ENCODE assay signal across 8 cellular contexts in the genomic region with DNA sequence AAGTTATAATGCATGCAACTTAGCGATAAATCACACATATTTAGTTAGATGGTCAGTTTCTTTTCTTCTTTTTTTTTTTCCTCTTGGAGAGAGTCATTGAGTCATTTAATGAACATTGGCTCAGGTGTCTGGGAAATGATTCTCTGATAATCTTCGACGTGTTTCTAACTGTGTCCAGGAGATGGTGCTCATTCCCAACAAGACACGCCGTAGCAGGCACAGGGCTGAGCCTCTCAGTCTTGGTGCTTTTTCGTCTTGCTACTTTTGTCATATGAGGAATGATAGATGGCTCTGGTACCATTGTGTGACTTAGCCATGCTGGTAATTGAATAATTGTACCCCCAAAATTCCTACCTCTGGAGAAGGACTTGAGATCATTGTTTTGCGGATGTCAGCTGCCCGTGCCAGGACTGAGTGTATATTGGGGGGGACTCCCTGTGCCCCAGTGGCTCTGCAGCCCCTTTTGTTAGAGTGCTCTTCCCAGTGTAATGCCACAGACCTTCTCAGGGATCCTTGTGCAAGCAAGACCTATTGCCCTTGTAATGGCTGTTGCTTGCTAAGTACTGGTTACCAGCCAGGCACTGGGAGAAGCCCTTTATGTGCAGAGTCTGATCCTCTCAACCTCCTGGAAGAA.
DNase-seq lines count a peak whose midpoint lies in the region; ATAC-seq, FAIRE-seq and TF ChIP-seq lines count a peak whose summit lies in the region.

No MANE protein-coding gene starts in this region.

- peak; percentile 4 for DNase-seq in activated naive CD8-positive, alpha-beta T cell treated with anti-CD3 and anti-CD28 coated beads, Interleukin-2, amount 50 U/mL, for 24 hours
- no peak for DNase-seq in activated naive CD8-positive, alpha-beta T cell treated with anti-CD3 and anti-CD28 coated beads for 36 hours
- DNase-seq in H54 (ENCODE audit: insufficient read length, low spot score) (no peak), LoVo (ENCODE audit: low spot score) (peak; percentile 49), RWPE2 (ENCODE audit: low spot score) (no peak), fibroblast of lung (ENCODE audit: low read depth in 2 of 2) (peak; percentile 51 to 64), cortex of kidney (lab: John Stamatoyannopoulos, UW) (no peak)

- no peak overlapping the region for H3K4me3 ChIP-seq in RWPE2 (ENCODE audit: severe bottlenecking)
- no peak overlapping the region for H3K4me3 ChIP-seq in fibroblast of lung (replicated peaks in 1 of 4; ENCODE audit: control extremely low read depth in 1 of 4, insufficient read depth in 1 of 4, low read depth in 3 of 4, low read length in 4 of 4)

- H3K4me1 Mint-ChIP-seq in activated naive CD8-positive, alpha-beta T cell treated with anti-CD3 and anti-CD28 coated beads, Interleukin-2, amount 50 U/mL, for 24 hours = no peaks in the 10 kb centered on the region
- H3K4me1 Mint-ChIP-seq in activated naive CD8-positive, alpha-beta T cell treated with anti-CD3 and anti-CD28 coated beads for 36 hours = no peaks in the 10 kb centered on the region
- peaks cover 11% of the 10 kb centered on the region for H3K4me1 Mint-ChIP-seq in nephron

- no peak overlapping the region for H3K27ac Mint-ChIP-seq in activated naive CD8-positive, alpha-beta T cell treated with anti-CD3 and anti-CD28 coated beads, Interleukin-2, amount 50 U/mL, for 24 hours
- no peak overlapping the region for H3K27ac Mint-ChIP-seq in activated naive CD8-positive, alpha-beta T cell treated with anti-CD3 and anti-CD28 coated beads for 36 hours
- peak overlapping the region in 1 of 3 experiments; percentile 17 for H3K27ac Mint-ChIP-seq in nephron

- peak; percentile 74 for FAIRE-seq in H54 (lab: Jason Lieb, UNC)

- H3K27me3 ChIP-seq in RWPE2 (ENCODE audit: insufficient read depth, poor library complexity, severe bottlenecking) = no peaks in the 10 kb centered on the region
- H3K27me3 ChIP-seq in fibroblast of lung (ENCODE audit: control insufficient read depth, insufficient read depth, low read length) = no peaks in the 10 kb centered on the region

- no peaks in the 10 kb centered on the region for H3K79me2 ChIP-seq in fibroblast of lung (ENCODE audit: control insufficient read depth, insufficient read depth, low read length)

- no peaks in the 10 kb centered on the region for H3K36me3 ChIP-seq in RWPE2 (ENCODE audit: low read depth)
- no peaks in the 10 kb centered on the region for H3K36me3 ChIP-seq in fibroblast of lung (ENCODE audit: control insufficient read depth, insufficient read depth, low read length)

- H3K9me3 Mint-ChIP-seq in activated naive CD8-positive, alpha-beta T cell treated with anti-CD3 and anti-CD28 coated beads, Interleukin-2, amount 50 U/mL, for 24 hours = no peaks in the 10 kb centered on the region
- no peaks in the 10 kb centered on the region for H3K9me3 Mint-ChIP-seq in activated naive CD8-positive, alpha-beta T cell treated with anti-CD3 and anti-CD28 coated beads for 36 hours
- no peaks in the 10 kb centered on the region for H3K9me3 Mint-ChIP-seq in nephron

- H3K4me2 ChIP-seq in fibroblast of lung (ENCODE audit: extremely low read depth, insufficient read depth, low read length) = no peak overlapping the region

- H3K9me3 ChIP-seq in RWPE2 (ENCODE audit: severe bottlenecking) (no peaks in the 10 kb centered on the region), fibroblast of lung (ENCODE audit: control insufficient read depth, insufficient read depth, low read depth, low read length) (no peaks in the 10 kb centered on the region)

- no peaks in the 10 kb centered on the region for H3K4me1 ChIP-seq in RWPE2 (ENCODE audit: insufficient read depth, poor library complexity, severe bottlenecking)
- no peaks in the 10 kb centered on the region for H3K4me1 ChIP-seq in fibroblast of lung (ENCODE audit: control insufficient read depth, extremely low read depth, insufficient read depth, low read length)

- TF ChIP-seq POLR2A in H54 (IDR thresholded peaks at IDR 0.05; ENCODE audit: low read depth, low read length) = no peak

- H3K27ac ChIP-seq in RWPE2 (ENCODE audit: poor library complexity, severe bottlenecking) = no peak overlapping the region
- H3K27ac ChIP-seq in fibroblast of lung (ENCODE audit: insufficient read depth, low read length) = no peak overlapping the region

- no peaks in the 10 kb centered on the region for H4K20me1 ChIP-seq in fibroblast of lung (ENCODE audit: control insufficient read depth, extremely low read depth, insufficient read depth, low read length)

- ATAC-seq in activated naive CD8-positive, alpha-beta T cell treated with anti-CD3 and anti-CD28 coated beads, Interleukin-2, amount 50 U/mL, for 24 hours = peak; percentile 61
- peak; percentile 66 for ATAC-seq in RWPE2 (ENCODE audit: low read depth)

- TF ChIP-seq CTCF in RWPE2 (IDR thresholded peaks at IDR 0.05; ENCODE audit: poor library complexity, severe bottlenecking) (peak; percentile 79), fibroblast of lung (conservative IDR thresholded peaks at IDR 0.05 in 1 of 2, IDR thresholded peaks at IDR 0.05 in 1 of 2; ENCODE audit: low read depth in 1 of 2, low read length in 2 of 2) (peak; percentile 64 to 65), nephron (IDR thresholded peaks at IDR 0.05; ENCODE audit: unreplicated experiment in 3 of 3) (peak; percentile 81 to 84 (median 84))

- no peak overlapping the region for H3K4me3 Mint-ChIP-seq in activated naive CD8-positive, alpha-beta T cell treated with anti-CD3 and anti-CD28 coated beads, Interleukin-2, amount 50 U/mL, for 24 hours
- no peak overlapping the region for H3K4me3 Mint-ChIP-seq in activated naive CD8-positive, alpha-beta T cell treated with anti-CD3 and anti-CD28 coated beads for 36 hours
- H3K4me3 Mint-ChIP-seq in nephron = no peak overlapping the region

- H3K27me3 Mint-ChIP-seq in activated naive CD8-positive, alpha-beta T cell treated with anti-CD3 and anti-CD28 coated beads, Interleukin-2, amount 50 U/mL, for 24 hours = peaks cover 4% of the 10 kb centered on the region
- peaks cover 13% of the 10 kb centered on the region for H3K27me3 Mint-ChIP-seq in activated naive CD8-positive, alpha-beta T cell treated with anti-CD3 and anti-CD28 coated beads for 36 hours
- peaks cover 15% of the 10 kb centered on the region for H3K27me3 Mint-ChIP-seq in nephron (ENCODE audit: low read depth)

- no peaks in the 10 kb centered on the region for H3K36me3 Mint-ChIP-seq in activated naive CD8-positive, alpha-beta T cell treated with anti-CD3 and anti-CD28 coated beads, Interleukin-2, amount 50 U/mL, for 24 hours (ENCODE audit: low read depth)
- no peaks in the 10 kb centered on the region for H3K36me3 Mint-ChIP-seq in activated naive CD8-positive, alpha-beta T cell treated with anti-CD3 and anti-CD28 coated beads for 36 hours
- H3K36me3 Mint-ChIP-seq in nephron (ENCODE audit: low read depth) = no peaks in the 10 kb centered on the region

- H3K9ac ChIP-seq in fibroblast of lung (ENCODE audit: insufficient read depth, low read length) = no peak overlapping the region

- H2AFZ ChIP-seq in fibroblast of lung (ENCODE audit: low read length) = no peak overlapping the region

Comparison
In these comparisons a context has a peak if more than half of its experiments do, and no peak if none do; other contexts are left out.
1. DNase-seq: peak in activated naive CD8-positive, alpha-beta T cell treated with anti-CD3 and anti-CD28 coated beads, Interleukin-2, amount 50 U/mL, for 24 hours (single experiment), LoVo (single experiment) and fibroblast of lung (2 of 2); none in activated naive CD8-positive, alpha-beta T cell treated with anti-CD3 and anti-CD28 coated beads for 36 hours (single experiment), H54 (single experiment), RWPE2 (single experiment) and cortex of kidney (single experiment).
2. Peak in every context shown above with its lines, with median percentiles within 50 percentile points of each other: CTCF ChIP-seq.